ENCODE assay signal across 29 cellular contexts in genomic region chr6:65649392-65649791, GRCh38. TPM values are rescaled to one million over a fixed set of nuclear protein-coding genes. Genes with fewer than 3 reads are reported as not detected.
DNase-seq lines count a peak whose midpoint lies in the region; ATAC-seq, FAIRE-seq and TF ChIP-seq lines count a peak whose summit lies in the region.
"Had no signal": no experiment of that assay in that cellular context is flagged by ENCODE, and none has a peak within 500 bp of the region (broad histone marks: within the 10 kb centered on the region; RNA-seq: fewer than 3 reads in every experiment).

No MANE protein-coding gene starts in this region.

- BruUV-seq in HepG2 (replicated peaks; lab: Mats Ljungman, UMichigan): no TSS peak

- no peak overlapping the region for H2AFZ ChIP-seq in HepG2 (ENCODE audit: low read length)

- 1% methylated on average over 3 of the region's 3 CpGs for WGBS in HepG2 (ENCODE audit: low lambda C conversion rate)
- WGBS in right lobe of liver (ENCODE audit: insufficient coverage, low coverage, low lambda C conversion rate, missing lambda C conversion rate): 45% methylated on average over 3 of the region's 3 CpGs
- 49 to 74% methylated on average over 3 of the region's 3 CpGs for WGBS in pancreas, 2 donors

- H3K27me3 ChIP-seq in HepG2 (ENCODE audit: control insufficient read depth in 1 of 2, insufficient read depth in 2 of 2, low read length in 2 of 2) (no peaks in the 10 kb centered on the region), right lobe of liver (no peaks in the 10 kb centered on the region), pancreas (no peaks in the 10 kb centered on the region)
- H3K27me3 ChIP-seq: BE2C, BLaER1 had no signal

- H3K36me3 ChIP-seq in HepG2 (replicated peaks in 1 of 2; ENCODE audit: control insufficient read depth in 1 of 2, insufficient read depth in 2 of 2, low read length in 2 of 2) (no peaks in the 10 kb centered on the region), right lobe of liver (no peaks in the 10 kb centered on the region), pancreas (no peaks in the 10 kb centered on the region)
- H3K36me3 ChIP-seq: BE2C, BLaER1 had no signal

- H4K20me1 ChIP-seq in HepG2 (ENCODE audit: insufficient read depth, low read length): no peaks in the 10 kb centered on the region
- H4K20me1 ChIP-seq: BLaER1 had no signal

- intact Hi-C loops in HepG2 (cut with micrococcal nuclease; ENCODE audit: unreplicated experiment): no loop called here
- intact Hi-C loops in right lobe of liver (cut with DNase I): no loop called here
- intact Hi-C loops in pancreas (cut with DNase I): no loop called here

- no peak for TF ChIP-seq RAD21 in HepG2 (CRISPR knock-in tag; IDR thresholded peaks at IDR 0.05)

- no peak overlapping the region for H3K9ac ChIP-seq in HepG2 (ENCODE audit: insufficient read depth, low read depth, low read length)
- H3K9ac ChIP-seq: BLaER1 had no signal

- no peak overlapping the region for H3K4me2 ChIP-seq in HepG2 (ENCODE audit: low read depth, low read length)
- H3K4me2 ChIP-seq: BLaER1 had no signal

- TF ChIP-seq CTCF in HepG2 (CRISPR knock-in tag; IDR thresholded peaks at IDR 0.05): no peak
- TF ChIP-seq CTCF in right lobe of liver (IDR thresholded peaks at IDR 0.05): no peak
- no peak for TF ChIP-seq CTCF in pancreas (IDR thresholded peaks at IDR 0.05)

- in situ Hi-C loops in HepG2 (cut with HindIII; ENCODE audit: extremely low pct_ligation_motif_present, low pct_unique_long_range_greater_than_20kb): loop anchor here (25.0 kb wide), 2 partner anchors 613 to 838 kb away; no protein-coding TSS in a partner anchor

- CTCF ChIA-PET in HepG2 (lab: Yijun Ruan, JAX; ENCODE audit: low intra/inter-chr PET ratio, low total read pairs): no interaction called here

- TF ChIP-seq EP300 in HepG2 (IDR thresholded peaks at IDR 0.05; ENCODE audit: low read depth in 2 of 2, low read length in 2 of 2) (no peak), HepG2 (CRISPR knock-in tag; IDR thresholded peaks at IDR 0.05; ENCODE audit: borderline replicate concordance) (no peak)

- no peak overlapping the region for H3K27ac ChIP-seq in HepG2 (ENCODE audit: extremely low read length, insufficient read depth, low read length)
- no peak overlapping the region for H3K27ac ChIP-seq in right lobe of liver
- H3K27ac ChIP-seq in pancreas: no peak overlapping the region
- H3K27ac ChIP-seq: 22Rv1, BLaER1 had no signal

- H3K4me3 ChIP-seq in HepG2 (replicated peaks in 1 of 3; ENCODE audit: insufficient read depth in 1 of 3, low read depth in 2 of 3, low read length in 3 of 3) (no peak overlapping the region), right lobe of liver (no peak overlapping the region), pancreas (no peak overlapping the region)
- H3K4me3 ChIP-seq: BLaER1, GM12878 had no signal

- POLR2A ChIA-PET in HepG2 (lab: Yijun Ruan, JAX): no interaction called here

- no peak for TF ChIP-seq POLR2A in HepG2 (IDR thresholded peaks at IDR 0.05; ENCODE audit: insufficient read depth in 1 of 2, low read depth in 2 of 2, low read length in 2 of 2)
- no peak for TF ChIP-seq POLR2A in right lobe of liver (IDR thresholded peaks at IDR 0.05)

- H3K4me1 ChIP-seq in HepG2 (ENCODE audit: insufficient read depth, low read length): no peaks in the 10 kb centered on the region
- H3K4me1 ChIP-seq in right lobe of liver: no peaks in the 10 kb centered on the region
- no peaks in the 10 kb centered on the region for H3K4me1 ChIP-seq in pancreas

- ATAC-seq in HepG2: no peak
- no peak for ATAC-seq in right lobe of liver
- ATAC-seq in pancreas: no peak
- ATAC-seq in HG02678 (IDR thresholded peaks at IDR 0.05; ENCODE audit: unreplicated experiment): no peak
- ATAC-seq in GM19467 (IDR thresholded peaks at IDR 0.05; ENCODE audit: unreplicated experiment): no peak
- no peak for ATAC-seq in HG03097 (IDR thresholded peaks at IDR 0.05; ENCODE audit: low FRiP score, unreplicated experiment)

- no peaks in the 10 kb centered on the region for H3K9me3 ChIP-seq in HepG2 (ENCODE audit: low read length)
- H3K9me3 ChIP-seq in right lobe of liver: no peaks in the 10 kb centered on the region
- no peaks in the 10 kb centered on the region for H3K9me3 ChIP-seq in pancreas
- H3K9me3 ChIP-seq: BE2C, BLaER1 had no signal

- FAIRE-seq in HepG2 (lab: Jason Lieb, UNC) (no peak), pancreas (lab: Jason Lieb, UNC) (peak; percentile 29)
- FAIRE-seq: GM12878, GM12892, GM18507 had no signal

- DNase-seq in HepG2 (ENCODE audit: low spot score): no peak
- DNase-seq in right lobe of liver: no peak
- DNase-seq in SW480 (ENCODE audit: low spot score): peak; percentile 12
- DNase-seq in pancreas: no peak
- DNase-seq: ACHN; BE2C; C1 segment of cervical spinal cord; CD4-positive, alpha-beta memory T cell; CD4-positive, CD25-positive, alpha-beta regulatory T cell; CD8-positive, alpha-beta memory T cell; COR-L47; DMS 273 treated with DMSO at 0.1 percent for 48 hours; DMS153; DMS53; DMS79; DND-41; EL; GDM1 had no signal

- no peaks in the 10 kb centered on the region for H3K79me2 ChIP-seq in HepG2 (ENCODE audit: insufficient read depth, low read length)

TF ChIP-seq in HepG2, 621 proteins besides CTCF, POLR2A, EP300 and RAD21:
- TF ChIP-seq SIN3A (IDR thresholded peaks at IDR 0.05; ENCODE audit: borderline replicate concordance, low read depth, low read length) (no peak), ZNF441 (CRISPR knock-in tag; IDR thresholded peaks at IDR 0.05; ENCODE audit: borderline replicate concordance) (no peak), MIER2 (CRISPR knock-in tag; IDR thresholded peaks at IDR 0.05) (no peak), MAFK (conservative IDR thresholded peaks at IDR 0.05 in 1 of 2, IDR thresholded peaks at IDR 0.05 in 1 of 2; ENCODE audit: low read length in 2 of 2) (peak; percentile 73 to 88; a peak in 3 of 4 replicates), MAFF (IDR thresholded peaks at IDR 0.05; ENCODE audit: low read depth, low read length) (peak; percentile 76), HIVEP1 (CRISPR knock-in tag; IDR thresholded peaks at IDR 0.05) (no peak), MEF2D (CRISPR knock-in tag; IDR thresholded peaks at IDR 0.05) (no peak)

RNA-seq across cellular contexts. Expression of gene EYS, which starts 57.6 kb away (rescaled TPM):
- total RNA-seq in HepG2 (2016; rRNA removed; fragmentation: Illumina TruSeq; extraction: Trizol): 0.07 TPM in 1 of 2 replicates, not detected in the other
- not detected in 2 replicates for total RNA-seq in HepG2 (2016; cell fraction: cytosol; rRNA removed; fragmentation: Illumina TruSeq; extraction: Trizol; ENCODE audit: low read depth)
- total RNA-seq in HepG2 (2016; cell fraction: insoluble cytoplasmic fraction; rRNA removed; fragmentation: Illumina TruSeq; extraction: Trizol): 0.02 TPM in 1 of 2 replicates, not detected in the other
- not detected in 2 replicates for total RNA-seq in HepG2 (2016; cell fraction: membrane; rRNA removed; fragmentation: Illumina TruSeq; extraction: Trizol)
- total RNA-seq in HepG2 (2016; cell fraction: nucleus; rRNA removed; fragmentation: Illumina TruSeq; extraction: Trizol): not detected in 2 replicates
- 0.04 and 0.29 TPM in 2 replicates for polyA plus RNA-seq in HepG2 (2011; rRNA removed)
- polyA plus RNA-seq in HepG2 (2011; cell fraction: cytosol; rRNA removed): 0.13 and 0.37 TPM in 2 replicates
- 0.27 and 0.38 TPM in 2 replicates for polyA plus RNA-seq in HepG2 (2011; cell fraction: nucleus; rRNA removed)
- polyA plus RNA-seq in HepG2 (2012): 0.21 and 0.32 TPM in 2 replicates
- not detected in 2 replicates for polyA plus RNA-seq in HepG2 (2016; cell fraction: cytosol; fragmentation: Illumina TruSeq; extraction: Trizol; ENCODE audit: low read depth)
- 0.13 TPM in 1 of 2 replicates, not detected in the other for polyA plus RNA-seq in HepG2 (2016; cell fraction: insoluble cytoplasmic fraction; fragmentation: Illumina TruSeq; extraction: Trizol; ENCODE audit: low read depth)
- not detected in 2 replicates for polyA plus RNA-seq in HepG2 (2016; cell fraction: membrane; fragmentation: Illumina TruSeq; extraction: Trizol; ENCODE audit: low read depth)
- not detected in 2 replicates for polyA plus RNA-seq in HepG2 (2016; cell fraction: nucleus; fragmentation: Illumina TruSeq; extraction: Trizol; ENCODE audit: insufficient read depth, low read depth)
- polyA minus RNA-seq in HepG2 (2011; rRNA and poly(A)+ RNA removed; ENCODE audit: low replicate concordance): 0.02 and 0.37 TPM in 2 replicates
- not detected in 2 replicates for polyA minus RNA-seq in HepG2 (2011; cell fraction: cytosol; rRNA and poly(A)+ RNA removed)
- 0.90 and 1.7 TPM in 2 replicates for polyA minus RNA-seq in HepG2 (2011; cell fraction: nucleus; rRNA and poly(A)+ RNA removed)
- total RNA-seq in right lobe of liver: 1 to 10 TPM in 2 of 6 experiments, under 1 TPM in 3, not detected in 1; 0.54 to 2.3 (median 0.74) TPM
- total RNA-seq in pancreas: under 1 TPM; 0.03 to 0.25 (median 0.13) TPM
- polyA plus RNA-seq in pancreas: under 1 TPM; 0.04 to 0.14 TPM
- total RNA-seq: CD4-positive, alpha-beta memory T cell; CD4-positive, CD25-positive, alpha-beta regulatory T cell; CD8-positive, alpha-beta memory T cell; Daoy; G401 had no signal
- polyA plus RNA-seq: AG04450; CD8-positive, alpha-beta memory T cell had no signal
